Comparison of ENCODE assay signal across 16 cellular contexts in the genomic region with DNA sequence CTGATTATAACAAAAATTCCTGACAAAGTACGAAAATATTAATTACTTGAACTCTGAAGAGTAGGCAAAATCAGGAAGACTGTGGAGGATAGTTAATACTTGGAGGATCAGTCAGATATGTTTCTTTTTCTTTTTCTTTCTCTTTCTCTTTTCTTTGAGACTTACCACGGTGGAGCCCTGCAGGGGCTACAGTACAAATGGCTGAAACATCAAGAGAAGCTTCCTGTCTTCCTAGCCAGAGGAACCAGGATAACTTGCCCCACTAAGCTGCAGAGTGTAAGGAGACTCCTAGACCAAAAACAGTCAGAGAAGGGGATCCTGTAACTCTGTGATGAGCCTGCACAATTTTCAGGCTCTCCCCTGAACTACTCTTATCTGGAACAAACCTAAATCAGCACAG.
DNase-seq lines count a peak whose midpoint lies in the region; FAIRE-seq and TF ChIP-seq lines count a peak whose summit lies in the region.
"Had no signal": no experiment of that assay in that cellular context is flagged by ENCODE, and none has a peak within 500 bp of the region (broad histone marks: within the 10 kb centered on the region; RNA-seq: fewer than 3 reads in every experiment).

No MANE protein-coding gene starts in this region.

- H3K4ac ChIP-seq in H1 (replicated peaks; ENCODE audit: insufficient read length, low read depth, low read length), result no peak overlapping the region

- TF ChIP-seq CTCF in H1 (IDR thresholded peaks at IDR 0.05; ENCODE audit: control extremely low read depth in 1 of 3, insufficient read depth in 1 of 3, low read depth in 1 of 3, low read length in 3 of 3), result no peak

- TF ChIP-seq RAD21 in H1 (IDR thresholded peaks at IDR 0.05 in 1 of 2, conservative IDR thresholded peaks at IDR 0.05 in 1 of 2; ENCODE audit: low read depth in 2 of 2, low read length in 2 of 2), result no peak

- H2BK5ac ChIP-seq in H1 (ENCODE audit: low read depth, low read length), result no peak overlapping the region

- no peak overlapping the region for H3K18ac ChIP-seq in H1 (ENCODE audit: extremely low read depth, low read length)

- H3K27ac Mint-ChIP-seq in T-helper 2 cell treated with Interferon-gamma antibody and Interleukin-4, amounts not matched to agents 5 μg/mL and 100 μg/mL, for 36 hours, result no peak overlapping the region
- H3K27ac Mint-ChIP-seq: B cell; CD4-positive, alpha-beta memory T cell; IgD-negative memory B cell had no signal

- CTCF ChIA-PET in H1 (lab: Charles Lee; ENCODE audit: partially characterized antibody), result no interaction called here

- no peak for DNase-seq in H1 (ENCODE audit: low read depth in 1 of 2, low spot score in 2 of 2)
- DNase-seq in iPS-NIHi7 (ENCODE audit: extremely low spot score), result peak; percentile 13
- DNase-seq in DMS153 (lab: John Stamatoyannopoulos, UW), result no peak
- DNase-seq in T-helper 2 cell treated with Interferon-gamma antibody and Interleukin-4, amounts not matched to agents 5 μg/mL and 100 μg/mL, for 36 hours (ENCODE audit: low spot score), result no peak
- DNase-seq in GM12892 (ENCODE audit: insufficient read length), result no peak
- DNase-seq in NCI-H1048 (lab: John Stamatoyannopoulos, UW), result no peak
- DNase-seq: CD4-positive, alpha-beta memory T cell; DMS79 treated with DMSO at 0.1 percent for 48 hours; EL; GDM1; H9 had no signal

- H3K56ac ChIP-seq in H1 (replicated peaks; ENCODE audit: insufficient read length, low read depth, low read length), result no peak overlapping the region

- H3K4me3 Mint-ChIP-seq in T-helper 2 cell treated with Interferon-gamma antibody and Interleukin-4, amounts not matched to agents 5 μg/mL and 100 μg/mL, for 36 hours, result no peak overlapping the region
- H3K4me3 Mint-ChIP-seq: B cell; CD4-positive, alpha-beta memory T cell; H9; IgD-negative memory B cell had no signal

- POLR2A ChIA-PET in H1 (lab: Charles Lee; ENCODE audit: partially characterized antibody), result no interaction called here

- no peak overlapping the region for H2BK120ac ChIP-seq in H1 (replicated peaks; ENCODE audit: low read depth, low read length)

- H3K9ac ChIP-seq in HUES6 (ENCODE audit: low read length) (no peak overlapping the region), H1 (replicated peaks in 1 of 4; ENCODE audit: extremely low read depth in 1 of 4, low read depth in 3 of 4, low read length in 3 of 4) (no peak overlapping the region)

- no peaks in the 10 kb centered on the region for H3K27me3 Mint-ChIP-seq in T-helper 2 cell treated with Interferon-gamma antibody and Interleukin-4, amounts not matched to agents 5 μg/mL and 100 μg/mL, for 36 hours (ENCODE audit: low read depth)
- H3K27me3 Mint-ChIP-seq: B cell; CD4-positive, alpha-beta memory T cell; IgD-negative memory B cell had no signal

- H3K4me2 ChIP-seq in H1 (ENCODE audit: insufficient read depth in 1 of 2, low read depth in 2 of 2, low read length in 2 of 2), result no peak overlapping the region

- no peak for TF ChIP-seq POLR2A in H1 (IDR thresholded peaks at IDR 0.05; ENCODE audit: control extremely low read depth in 1 of 2, low read depth in 2 of 2, low read length in 2 of 2)
- TF ChIP-seq POLR2A in GM12892 (IDR thresholded peaks at IDR 0.05; ENCODE audit: low read depth, low read length), result no peak

- H2AFZ ChIP-seq in H1 (ENCODE audit: low read length), result peak overlapping the region; percentile 99

- no peak overlapping the region for H2BK20ac ChIP-seq in H1 (ENCODE audit: low read length)

- no peak overlapping the region for H4K91ac ChIP-seq in H1 (replicated peaks; ENCODE audit: insufficient read length, low read length)

- WGBS in H1 (ENCODE audit: extremely low coverage in 1 of 2, insufficient coverage in 1 of 2, insufficient read length in 1 of 2, insufficient replicate concordance in 2 of 2, low coverage in 1 of 2, low lambda C conversion rate in 2 of 2, missing lambda C conversion rate in 1 of 2), 2 experiments, result 85% methylated on average over 2 of the region's 2 CpGs; no CpG with 5 or more reads in 1 of the 2 experiments

- H3K36me3 Mint-ChIP-seq in T-helper 2 cell treated with Interferon-gamma antibody and Interleukin-4, amounts not matched to agents 5 μg/mL and 100 μg/mL, for 36 hours (ENCODE audit: low read depth), result no peaks in the 10 kb centered on the region
- H3K36me3 Mint-ChIP-seq: CD4-positive, alpha-beta memory T cell; IgD-negative memory B cell had no signal

- no peaks in the 10 kb centered on the region for H4K20me1 ChIP-seq in H1 (replicated peaks in 1 of 2; ENCODE audit: control insufficient read depth in 1 of 2, insufficient read depth in 2 of 2, low read length in 2 of 2)

- no peaks in the 10 kb centered on the region for H3K23me2 ChIP-seq in H1 (ENCODE audit: low read depth, low read length)

- no peak for TF ChIP-seq EP300 in H1 (IDR thresholded peaks at IDR 0.05; ENCODE audit: borderline replicate concordance in 1 of 2, low read depth in 2 of 2, low read length in 2 of 2)

- H2BK15ac ChIP-seq in H1 (ENCODE audit: low read length), result no peak overlapping the region

- H3K36me3 ChIP-seq in HUES6 (ENCODE audit: control insufficient read depth, insufficient read depth, low read length) (no peaks in the 10 kb centered on the region), H1 (ENCODE audit: control insufficient read depth in 2 of 4, insufficient read depth in 4 of 4, low read length in 3 of 4) (no peaks in the 10 kb centered on the region)

- no peak overlapping the region for H4K5ac ChIP-seq in H1 (ENCODE audit: insufficient read length, low read depth, low read length)

- H3K14ac ChIP-seq in H1 (ENCODE audit: insufficient read length), result no peak overlapping the region

- no peaks in the 10 kb centered on the region for H3K4me1 Mint-ChIP-seq in T-helper 2 cell treated with Interferon-gamma antibody and Interleukin-4, amounts not matched to agents 5 μg/mL and 100 μg/mL, for 36 hours (ENCODE audit: low read depth)
- H3K4me1 Mint-ChIP-seq: B cell; CD4-positive, alpha-beta memory T cell; IgD-negative memory B cell had no signal

- H3K4me3 ChIP-seq in HUES6 (ENCODE audit: low read depth, low read length), result no peak overlapping the region
- no peak overlapping the region for H3K4me3 ChIP-seq in H1 (ENCODE audit: extremely low read depth in 1 of 4, insufficient read depth in 2 of 4, low read depth in 3 of 4, low read length in 4 of 4)

- H2AK5ac ChIP-seq in H1 (ENCODE audit: low read depth, low read length), result no peak overlapping the region

- H3K27ac ChIP-seq in HUES6 (ENCODE audit: low read depth, low read length) (0 out of 2 replicates have a peak overlapping the region, but pooled peaks have one; percentile 34), H1 (ENCODE audit: low read depth, low read length) (no peak overlapping the region)
- H3K27ac ChIP-seq: C4-2B had no signal

- H3K9me3 Mint-ChIP-seq in T-helper 2 cell treated with Interferon-gamma antibody and Interleukin-4, amounts not matched to agents 5 μg/mL and 100 μg/mL, for 36 hours, result peaks cover 24% of the 10 kb centered on the region
- H3K9me3 Mint-ChIP-seq: H9 had no signal

- H3K79me2 ChIP-seq in H1 (ENCODE audit: control insufficient read depth in 1 of 2, insufficient read depth in 2 of 2, low read length in 2 of 2), result no peaks in the 10 kb centered on the region

- H3K9me3 ChIP-seq in HUES6 (ENCODE audit: control insufficient read depth, insufficient read depth, low read depth, low read length) (no peaks in the 10 kb centered on the region), H1 (ENCODE audit: insufficient read depth in 2 of 2, low read depth in 1 of 2, low read length in 1 of 2) (no peaks in the 10 kb centered on the region)

- no peaks in the 10 kb centered on the region for H3K79me1 ChIP-seq in H1 (ENCODE audit: low read depth, low read length)

- FAIRE-seq in H1 (lab: Jason Lieb, UNC) (no peak), GM12892 (lab: Jason Lieb, UNC) (no peak)
- FAIRE-seq: GM19239 had no signal

- H3K23ac ChIP-seq in H1 (ENCODE audit: insufficient read length), result no peak overlapping the region

- H3K27me3 ChIP-seq in HUES6 (ENCODE audit: control insufficient read depth, insufficient read depth, low read length), result no peaks in the 10 kb centered on the region
- no peaks in the 10 kb centered on the region for H3K27me3 ChIP-seq in H1 (replicated peaks in 1 of 4; ENCODE audit: control insufficient read depth in 3 of 4, extremely low read depth in 1 of 4, insufficient read depth in 3 of 4, low read length in 3 of 4)

- H4K8ac ChIP-seq in H1 (ENCODE audit: extremely low read depth, insufficient read depth, low read length), result no peak overlapping the region

- no peak overlapping the region for H2BK12ac ChIP-seq in H1 (ENCODE audit: low read depth, low read length)

- 0 out of 2 replicates have a peak, but pooled peaks cover 3% of the 10 kb centered on the region for H3K4me1 ChIP-seq in HUES6 (ENCODE audit: control insufficient read depth, insufficient read depth, low read length)
- H3K4me1 ChIP-seq in H1 (replicated peaks in 1 of 4; ENCODE audit: control insufficient read depth in 3 of 4, insufficient read depth in 4 of 4, low read length in 3 of 4), result no peaks in the 10 kb centered on the region

TF ChIP-seq in H1, 55 proteins besides CTCF, POLR2A, EP300 and RAD21 (continues in another document):
- TF ChIP-seq MAFK (IDR thresholded peaks at IDR 0.05; ENCODE audit: low read depth, low read length) (no peak), SAP30 (IDR thresholded peaks at IDR 0.05; ENCODE audit: insufficient read depth, insufficient replicate concordance, low read length) (no peak), POLR2AphosphoS5 (IDR thresholded peaks at IDR 0.05; ENCODE audit: low read depth, low read length) (no peak), TEAD4 (IDR thresholded peaks at IDR 0.05; ENCODE audit: low read depth, low read length) (no peak), GTF2F1 (IDR thresholded peaks at IDR 0.05; ENCODE audit: borderline replicate concordance, low read depth, low read length) (no peak), HDAC2 (IDR thresholded peaks at IDR 0.05; ENCODE audit: borderline replicate concordance in 1 of 2, low read depth in 2 of 2, low read length in 2 of 2) (no peak), CTBP2 (IDR thresholded peaks at IDR 0.05; ENCODE audit: borderline replicate concordance, insufficient read depth, insufficient read length, low read length) (no peak)
- TF ChIP-seq, protein P1, sequence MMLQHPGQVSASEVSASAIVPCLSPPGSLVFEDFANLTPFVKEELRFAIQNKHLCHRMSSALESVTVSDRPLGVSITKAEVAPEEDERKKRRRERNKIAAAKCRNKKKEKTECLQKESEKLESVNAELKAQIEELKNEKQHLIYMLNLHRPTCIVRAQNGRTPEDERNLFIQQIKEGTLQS (IDR thresholded peaks at IDR 0.05; ENCODE audit: insufficient read depth, low read depth, low read length), result no peak
